In the genomic region with DNA sequence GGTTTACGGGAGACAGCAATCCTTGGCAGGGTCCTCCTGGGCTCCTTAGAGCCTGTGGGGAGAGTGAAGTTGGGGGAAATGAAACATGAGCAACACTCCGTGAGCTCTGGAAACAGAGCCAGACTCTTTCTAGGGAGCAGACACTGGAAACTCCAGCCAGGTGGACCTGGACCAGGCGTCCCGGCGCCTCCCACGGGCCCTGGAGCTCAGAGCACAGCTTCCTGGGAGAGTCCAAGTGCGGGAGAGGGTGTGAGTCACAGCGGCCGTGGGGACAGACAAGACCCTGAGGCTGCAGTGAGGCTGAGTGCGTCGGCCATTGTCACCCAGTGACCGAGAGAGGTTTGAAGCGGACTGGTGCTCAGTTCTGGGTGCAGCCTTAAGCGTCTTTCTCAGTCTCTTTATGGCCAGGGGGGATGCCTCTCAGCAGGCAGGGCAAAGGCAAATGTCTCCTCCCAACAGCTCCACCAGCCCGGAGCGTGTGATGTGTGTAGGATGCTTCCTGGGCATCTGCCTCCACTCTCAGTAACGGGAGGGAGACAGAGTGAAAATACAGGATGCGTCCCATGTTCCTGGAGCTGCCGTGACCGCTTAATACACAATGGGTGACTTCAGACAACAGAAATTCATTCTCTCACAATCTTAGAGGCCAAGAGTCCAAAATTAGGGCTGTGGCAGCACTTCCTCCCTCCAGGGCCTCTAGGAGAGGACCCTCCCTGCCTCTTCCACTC, we compare ENCODE assay signal across 20 cellular contexts.
"Had no signal": no experiment of that assay in that cellular context is flagged by ENCODE, and none has a peak within 500 bp of the region (broad histone marks: within the 10 kb centered on the region; RNA-seq: fewer than 3 reads in every experiment).

No MANE protein-coding gene starts in this region.

- H3K27ac ChIP-seq: body of pancreas, cardiac muscle cell, psoas muscle, skin epidermis, tibial nerve, VCaP had no signal

- H3K4me3 ChIP-seq: body of pancreas, cardiac muscle cell, psoas muscle, skin epidermis, tibial nerve had no signal

- H3K36me3 ChIP-seq: cardiac muscle cell, tibial nerve had no signal

- H3K9me3 ChIP-seq: body of pancreas, psoas muscle had no signal

- H3K27me3 ChIP-seq: body of pancreas, cardiac muscle cell, tibial nerve had no signal

- H3K4me1 ChIP-seq: body of pancreas, psoas muscle, tibial nerve had no signal

- FAIRE-seq: frontal cortex had no signal

- DNase-seq: activated CD4-positive, alpha-beta memory T cell treated with anti-CD3 and anti-CD28 coated beads, Interleukin-2, amount 10 ng/mL, durations not matched to agents 7 days and 5 days; activated CD4-positive, alpha-beta T cell treated with anti-CD3 and anti-CD28 coated beads, Interleukin-2, amount 10 ng/mL, durations not matched to agents 24 days and 14 days; activated effector memory CD4-positive, alpha-beta T cell treated with anti-CD3 and anti-CD28 coated beads, Interleukin-2, amount 50 U/mL, for 16 hours; activated naive CD4-positive, alpha-beta T cell treated with anti-CD3 and anti-CD28 coated beads, Interleukin-2, amount 10 ng/mL, durations not matched to agents 7 days and 5 days; activated T-cell treated with anti-CD3 and anti-CD28 coated beads for 4 hours; body of pancreas; effector CD8-positive, alpha-beta T cell; glutamatergic neuron; hippocampal formation; left cardiac atrium; right cardiac atrium; stimulated activated CD4-positive, alpha-beta T cell treated with anti-CD3 and anti-CD28 coated beads, Interleukin-1b, Interleukin-23, amount 100 ng/mL, for 48 hours; T-cell had no signal

- ATAC-seq: activated CD4-positive, CD25-positive, alpha-beta regulatory T cell treated with anti-CD3 and anti-CD28 coated beads, Interleukin-2, amount 50 U/mL, for 24 hours; body of pancreas; left cardiac atrium; right cardiac atrium; T-cell had no signal
